ENCODE assay signal across 1 cellular context in the genomic region with DNA sequence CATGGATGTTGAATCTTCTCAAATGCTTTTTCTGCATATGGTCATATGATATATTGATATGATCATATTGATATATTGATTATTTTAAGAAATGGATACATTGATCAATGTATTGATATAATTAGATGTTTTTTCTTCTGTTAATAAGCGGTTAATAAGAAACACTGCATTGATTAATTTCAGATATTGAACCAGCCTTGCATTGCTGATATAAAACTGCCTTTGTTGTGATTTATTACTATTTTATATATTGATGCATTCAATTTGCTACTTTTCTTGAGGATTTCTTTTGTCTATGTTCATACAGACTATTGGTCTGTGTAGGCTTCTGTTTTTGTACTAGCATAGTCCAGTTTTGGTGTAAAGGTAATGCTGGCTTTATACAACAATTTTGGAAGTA.
TF ChIP-seq lines count a peak whose summit lies in the region.

No MANE protein-coding gene starts in this region.

TF ChIP-seq in K562, 482 proteins besides CTCF, POLR2A, EP300 and RAD21:
- TF ChIP-seq ZNF318 (IDR thresholded peaks at IDR 0.05; ENCODE audit: borderline replicate concordance in 1 of 2, low read depth in 1 of 2) (no peak), ZNF324 (CRISPR knock-in tag; IDR thresholded peaks at IDR 0.05) (peak; percentile 91), ZBTB33 (CRISPR knock-in tag; IDR thresholded peaks at IDR 0.05) (no peak)
- TF ChIP-seq, protein P1, sequence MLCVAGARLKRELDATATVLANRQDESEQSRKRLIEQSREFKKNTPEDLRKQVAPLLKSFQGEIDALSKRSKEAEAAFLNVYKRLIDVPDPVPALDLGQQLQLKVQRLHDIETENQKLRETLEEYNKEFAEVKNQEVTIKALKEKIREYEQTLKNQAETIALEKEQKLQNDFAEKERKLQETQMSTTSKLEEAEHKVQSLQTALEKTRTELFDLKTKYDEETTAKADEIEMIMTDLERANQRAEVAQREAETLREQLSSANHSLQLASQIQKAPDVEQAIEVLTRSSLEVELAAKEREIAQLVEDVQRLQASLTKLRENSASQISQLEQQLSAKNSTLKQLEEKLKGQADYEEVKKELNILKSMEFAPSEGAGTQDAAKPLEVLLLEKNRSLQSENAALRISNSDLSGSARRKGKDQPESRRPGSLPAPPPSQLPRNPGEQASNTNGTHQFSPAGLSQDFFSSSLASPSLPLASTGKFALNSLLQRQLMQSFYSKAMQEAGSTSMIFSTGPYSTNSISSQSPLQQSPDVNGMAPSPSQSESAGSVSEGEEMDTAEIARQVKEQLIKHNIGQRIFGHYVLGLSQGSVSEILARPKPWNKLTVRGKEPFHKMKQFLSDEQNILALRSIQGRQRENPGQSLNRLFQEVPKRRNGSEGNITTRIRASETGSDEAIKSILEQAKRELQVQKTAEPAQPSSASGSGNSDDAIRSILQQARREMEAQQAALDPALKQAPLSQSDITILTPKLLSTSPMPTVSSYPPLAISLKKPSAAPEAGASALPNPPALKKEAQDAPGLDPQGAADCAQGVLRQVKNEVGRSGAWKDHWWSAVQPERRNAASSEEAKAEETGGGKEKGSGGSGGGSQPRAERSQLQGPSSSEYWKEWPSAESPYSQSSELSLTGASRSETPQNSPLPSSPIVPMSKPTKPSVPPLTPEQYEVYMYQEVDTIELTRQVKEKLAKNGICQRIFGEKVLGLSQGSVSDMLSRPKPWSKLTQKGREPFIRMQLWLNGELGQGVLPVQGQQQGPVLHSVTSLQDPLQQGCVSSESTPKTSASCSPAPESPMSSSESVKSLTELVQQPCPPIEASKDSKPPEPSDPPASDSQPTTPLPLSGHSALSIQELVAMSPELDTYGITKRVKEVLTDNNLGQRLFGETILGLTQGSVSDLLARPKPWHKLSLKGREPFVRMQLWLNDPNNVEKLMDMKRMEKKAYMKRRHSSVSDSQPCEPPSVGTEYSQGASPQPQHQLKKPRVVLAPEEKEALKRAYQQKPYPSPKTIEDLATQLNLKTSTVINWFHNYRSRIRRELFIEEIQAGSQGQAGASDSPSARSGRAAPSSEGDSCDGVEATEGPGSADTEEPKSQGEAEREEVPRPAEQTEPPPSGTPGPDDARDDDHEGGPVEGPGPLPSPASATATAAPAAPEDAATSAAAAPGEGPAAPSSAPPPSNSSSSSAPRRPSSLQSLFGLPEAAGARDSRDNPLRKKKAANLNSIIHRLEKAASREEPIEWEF (CRISPR knock-in tag; IDR thresholded peaks at IDR 0.05) = peak; percentile 90
